Comparison of ENCODE assay signal across 18 cellular contexts in genomic region chr9:34069831-34070230, GRCh38.
"Had no signal": no experiment of that assay in that cellular context is flagged by ENCODE, and none has a peak within 500 bp of the region (broad histone marks: within the 10 kb centered on the region; RNA-seq: fewer than 3 reads in every experiment).

No MANE protein-coding gene starts in this region.

- H3K27me3 ChIP-seq: dorsolateral prefrontal cortex, esophagus squamous epithelium, gastroesophageal sphincter, neutrophil, right atrium auricular region, stomach, transverse colon had no signal

- DNase-seq: cortex of kidney; dorsolateral prefrontal cortex; effector memory CD4-positive, alpha-beta T cell; esophagus squamous epithelium; foreskin fibroblast; glutamatergic neuron; mucosa of descending colon; naive thymus-derived CD8-positive, alpha-beta T cell; small intestine; stimulated activated CD4-positive, alpha-beta T cell treated with anti-CD3 and anti-CD28 coated beads, Interleukin-12 subunit alpha, Interleukin-12 subunit beta, amount 100 ng/mL, for 4 hours; stimulated activated naive CD4-positive, alpha-beta T cell; stomach; substantia nigra; transverse colon had no signal

- H3K4me3 ChIP-seq: dorsolateral prefrontal cortex, esophagus squamous epithelium, gastroesophageal sphincter, mucosa of descending colon, right atrium auricular region, stomach, thoracic aorta, transverse colon had no signal

- H3K9me3 ChIP-seq: esophagus squamous epithelium, gastroesophageal sphincter, mucosa of descending colon, neutrophil, right atrium auricular region, stomach, thoracic aorta, transverse colon had no signal

- H3K36me3 ChIP-seq: esophagus squamous epithelium, gastroesophageal sphincter, neutrophil, right atrium auricular region, stomach, thoracic aorta, transverse colon had no signal

- H3K27ac ChIP-seq: gastroesophageal sphincter, neutrophil, right atrium auricular region, transverse colon had no signal

- ATAC-seq: gastroesophageal sphincter; mucosa of descending colon; naive thymus-derived CD8-positive, alpha-beta T cell had no signal
